In the genomic region with DNA sequence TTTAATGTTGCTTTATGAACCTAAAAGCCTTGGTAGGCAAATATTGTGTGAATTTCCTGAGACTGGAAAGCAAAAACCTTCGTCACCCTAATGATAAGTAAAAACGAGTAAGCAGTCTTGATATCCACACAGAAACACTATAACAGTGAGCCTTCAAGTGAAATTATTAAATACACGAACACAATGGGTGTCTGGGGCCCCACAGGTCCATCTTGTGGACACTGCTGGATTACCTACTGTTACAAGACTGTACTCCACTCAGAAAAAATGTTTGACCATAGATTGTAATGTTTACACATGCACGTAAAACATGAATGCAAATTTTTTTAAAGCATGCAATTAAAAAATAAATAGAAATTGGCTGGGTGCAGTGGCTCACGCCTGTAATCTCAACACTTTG, we compare ENCODE assay signal across 1 cellular context.
TF ChIP-seq lines count a peak whose summit lies in the region.

No MANE protein-coding gene starts in this region.

TF ChIP-seq in HCT116, 20 proteins besides CTCF, POLR2A, EP300 and RAD21 (continued from another document):
- TF ChIP-seq, protein P1, sequence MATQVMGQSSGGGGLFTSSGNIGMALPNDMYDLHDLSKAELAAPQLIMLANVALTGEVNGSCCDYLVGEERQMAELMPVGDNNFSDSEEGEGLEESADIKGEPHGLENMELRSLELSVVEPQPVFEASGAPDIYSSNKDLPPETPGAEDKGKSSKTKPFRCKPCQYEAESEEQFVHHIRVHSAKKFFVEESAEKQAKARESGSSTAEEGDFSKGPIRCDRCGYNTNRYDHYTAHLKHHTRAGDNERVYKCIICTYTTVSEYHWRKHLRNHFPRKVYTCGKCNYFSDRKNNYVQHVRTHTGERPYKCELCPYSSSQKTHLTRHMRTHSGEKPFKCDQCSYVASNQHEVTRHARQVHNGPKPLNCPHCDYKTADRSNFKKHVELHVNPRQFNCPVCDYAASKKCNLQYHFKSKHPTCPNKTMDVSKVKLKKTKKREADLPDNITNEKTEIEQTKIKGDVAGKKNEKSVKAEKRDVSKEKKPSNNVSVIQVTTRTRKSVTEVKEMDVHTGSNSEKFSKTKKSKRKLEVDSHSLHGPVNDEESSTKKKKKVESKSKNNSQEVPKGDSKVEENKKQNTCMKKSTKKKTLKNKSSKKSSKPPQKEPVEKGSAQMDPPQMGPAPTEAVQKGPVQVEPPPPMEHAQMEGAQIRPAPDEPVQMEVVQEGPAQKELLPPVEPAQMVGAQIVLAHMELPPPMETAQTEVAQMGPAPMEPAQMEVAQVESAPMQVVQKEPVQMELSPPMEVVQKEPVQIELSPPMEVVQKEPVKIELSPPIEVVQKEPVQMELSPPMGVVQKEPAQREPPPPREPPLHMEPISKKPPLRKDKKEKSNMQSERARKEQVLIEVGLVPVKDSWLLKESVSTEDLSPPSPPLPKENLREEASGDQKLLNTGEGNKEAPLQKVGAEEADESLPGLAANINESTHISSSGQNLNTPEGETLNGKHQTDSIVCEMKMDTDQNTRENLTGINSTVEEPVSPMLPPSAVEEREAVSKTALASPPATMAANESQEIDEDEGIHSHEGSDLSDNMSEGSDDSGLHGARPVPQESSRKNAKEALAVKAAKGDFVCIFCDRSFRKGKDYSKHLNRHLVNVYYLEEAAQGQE (IDR thresholded peaks at IDR 0.05; ENCODE audit: low read depth): no peak
- TF ChIP-seq CEBPB (IDR thresholded peaks at IDR 0.05; ENCODE audit: low read depth) (no peak), TCF7L2 (IDR thresholded peaks at IDR 0.05; ENCODE audit: borderline replicate concordance, extremely low read depth, insufficient read depth, insufficient read length) (no peak), FOSL1 (IDR thresholded peaks at IDR 0.05; ENCODE audit: low read depth) (no peak), CBX3 (IDR thresholded peaks at IDR 0.05; ENCODE audit: low read depth) (no peak), EZH2 (IDR thresholded peaks at IDR 0.05) (no peak), POLR2AphosphoS5 (IDR thresholded peaks at IDR 0.05; ENCODE audit: low read depth, low read length) (no peak), ELF1 (IDR thresholded peaks at IDR 0.05; ENCODE audit: borderline replicate concordance, low read depth) (no peak), EGR1 (IDR thresholded peaks at IDR 0.05; ENCODE audit: low read depth) (no peak), EZH2phosphoT487 (IDR thresholded peaks at IDR 0.05; ENCODE audit: borderline replicate concordance) (no peak), ZNF274 (IDR thresholded peaks at IDR 0.05; ENCODE audit: low read depth, low read length) (no peak)
- TF ChIP-seq, protein P2, sequence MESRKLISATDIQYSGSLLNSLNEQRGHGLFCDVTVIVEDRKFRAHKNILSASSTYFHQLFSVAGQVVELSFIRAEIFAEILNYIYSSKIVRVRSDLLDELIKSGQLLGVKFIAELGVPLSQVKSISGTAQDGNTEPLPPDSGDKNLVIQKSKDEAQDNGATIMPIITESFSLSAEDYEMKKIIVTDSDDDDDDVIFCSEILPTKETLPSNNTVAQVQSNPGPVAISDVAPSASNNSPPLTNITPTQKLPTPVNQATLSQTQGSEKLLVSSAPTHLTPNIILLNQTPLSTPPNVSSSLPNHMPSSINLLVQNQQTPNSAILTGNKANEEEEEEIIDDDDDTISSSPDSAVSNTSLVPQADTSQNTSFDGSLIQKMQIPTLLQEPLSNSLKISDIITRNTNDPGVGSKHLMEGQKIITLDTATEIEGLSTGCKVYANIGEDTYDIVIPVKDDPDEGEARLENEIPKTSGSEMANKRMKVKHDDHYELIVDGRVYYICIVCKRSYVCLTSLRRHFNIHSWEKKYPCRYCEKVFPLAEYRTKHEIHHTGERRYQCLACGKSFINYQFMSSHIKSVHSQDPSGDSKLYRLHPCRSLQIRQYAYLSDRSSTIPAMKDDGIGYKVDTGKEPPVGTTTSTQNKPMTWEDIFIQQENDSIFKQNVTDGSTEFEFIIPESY (IDR thresholded peaks at IDR 0.05; ENCODE audit: extremely low read depth, insufficient replicate concordance, low read length): no peak
- TF ChIP-seq, protein P3, sequence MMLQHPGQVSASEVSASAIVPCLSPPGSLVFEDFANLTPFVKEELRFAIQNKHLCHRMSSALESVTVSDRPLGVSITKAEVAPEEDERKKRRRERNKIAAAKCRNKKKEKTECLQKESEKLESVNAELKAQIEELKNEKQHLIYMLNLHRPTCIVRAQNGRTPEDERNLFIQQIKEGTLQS (IDR thresholded peaks at IDR 0.05): no peak
